8 cellular contexts compared by ENCODE assay signal in the genomic region with DNA sequence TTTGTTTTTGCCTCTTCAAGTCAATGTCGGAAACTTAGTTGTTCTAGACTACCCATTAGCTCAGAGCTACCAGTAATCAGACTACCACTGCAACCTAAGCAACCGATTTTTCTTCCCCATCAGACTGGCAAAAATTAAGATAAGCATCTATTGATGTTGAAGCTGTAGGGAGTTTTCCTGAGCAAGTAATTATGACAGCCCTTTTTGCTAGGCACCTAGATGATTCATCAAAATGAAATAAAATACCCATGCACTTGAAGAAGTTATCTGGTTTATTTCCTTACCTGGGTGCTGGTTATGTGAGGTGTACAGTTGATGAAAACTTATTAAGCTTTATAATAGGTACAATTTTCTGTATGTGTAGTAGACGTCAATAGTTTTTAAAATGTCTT. TPM values are rescaled to one million over a fixed set of nuclear protein-coding genes. Genes with fewer than 3 reads are reported as not detected.
DNase-seq lines count a peak whose midpoint lies in the region; ATAC-seq and TF ChIP-seq lines count a peak whose summit lies in the region.

No MANE protein-coding gene starts in this region.

- H3K4me2 ChIP-seq in DOHH2 (ENCODE audit: low read length) = peak overlapping the region; percentile 88
- peak overlapping the region; percentile 96 for H3K4me2 ChIP-seq in PC-3 (ENCODE audit: low read length)
- peak overlapping the region; percentile 83 for H3K4me2 ChIP-seq in trophoblast cell (ENCODE audit: low read length)

- ATAC-seq in PC-3 = no peak; the same call in 1 of the 2 replicates

- WGBS in trophoblast cell (ENCODE audit: extremely low coverage, insufficient coverage, insufficient read length) = no CpG with 5 or more reads among the region's 3 CpGs
- 29 to 31% methylated on average over 3 of the region's 3 CpGs for WGBS in lower leg skin, 2 donors

- DNase-seq in PC-3 (peak; percentile 9), epithelial cell of proximal tubule (ENCODE audit: low read depth) (no peak), trophoblast cell (no peak), AG08395 (ENCODE audit: low spot score) (no peak), lower leg skin (ENCODE audit: low spot score in 2 of 2) (no peak), SHP77 (lab: John Stamatoyannopoulos, UW) (no peak)
- no peak for DNase-seq in activated CD4-positive, CD25-positive, alpha-beta regulatory T cell (lab: John Stamatoyannopoulos, UW)

- no peak overlapping the region for H2BK12ac ChIP-seq in trophoblast cell (ENCODE audit: low read length)

- H3K27me3 ChIP-seq in DOHH2 (ENCODE audit: control insufficient read depth, low read length) = no peaks in the 10 kb centered on the region
- H3K27me3 ChIP-seq in PC-3 (ENCODE audit: low read length) = no peaks in the 10 kb centered on the region
- no peaks in the 10 kb centered on the region for H3K27me3 ChIP-seq in trophoblast cell (ENCODE audit: insufficient read depth, low read length)

- H3K9me3 ChIP-seq in DOHH2 (ENCODE audit: control insufficient read depth, insufficient read depth, low read length) (no peaks in the 10 kb centered on the region), PC-3 (ENCODE audit: low read length) (no peaks in the 10 kb centered on the region), trophoblast cell (ENCODE audit: insufficient read depth, low read depth, low read length) (no peaks in the 10 kb centered on the region)

- no peak overlapping the region for H3K14ac ChIP-seq in trophoblast cell (ENCODE audit: low read length)

- no peak overlapping the region for H3K4ac ChIP-seq in trophoblast cell (ENCODE audit: low read depth, low read length)

- TSS peak; percentile 49 for BruUV-seq in PC-3 (replicated peaks; lab: Mats Ljungman, UMichigan)

- H3K36me3 ChIP-seq in DOHH2 (ENCODE audit: control insufficient read depth, low read length) = no peaks in the 10 kb centered on the region; the same call in 1 of the 2 replicates
- H3K36me3 ChIP-seq in PC-3 (ENCODE audit: low read depth, low read length) = no peaks in the 10 kb centered on the region; the same call in 1 of the 2 replicates
- peaks cover 17 to 18% of the 10 kb centered on the region in 2 experiments for H3K36me3 ChIP-seq in trophoblast cell (ENCODE audit: control insufficient read depth in 1 of 2, insufficient read depth in 2 of 2, low read length in 2 of 2)

- H3K23ac ChIP-seq in trophoblast cell (ENCODE audit: low read length) = no peak overlapping the region

- peaks cover 14% of the 10 kb centered on the region for H3K4me1 ChIP-seq in DOHH2 (ENCODE audit: control insufficient read depth, low read length)
- peaks cover 16% of the 10 kb centered on the region for H3K4me1 ChIP-seq in PC-3 (ENCODE audit: insufficient read depth, low read length)
- peaks cover 5 to 8% of the 10 kb centered on the region in 2 experiments for H3K4me1 ChIP-seq in trophoblast cell (ENCODE audit: control insufficient read depth in 1 of 2, insufficient read depth in 2 of 2, low read length in 2 of 2)

- no peaks in the 10 kb centered on the region for H4K20me1 ChIP-seq in DOHH2 (ENCODE audit: control insufficient read depth, insufficient read depth, low read depth, low read length)
- H4K20me1 ChIP-seq in PC-3 (ENCODE audit: low read length) = no peaks in the 10 kb centered on the region

- H3K18ac ChIP-seq in trophoblast cell (ENCODE audit: low read length) = no peak overlapping the region

- H4K8ac ChIP-seq in trophoblast cell (ENCODE audit: low read depth, low read length) = peak overlapping the region; percentile 43

- no peak overlapping the region for H4K91ac ChIP-seq in trophoblast cell (ENCODE audit: low read depth, low read length)

- H3F3A ChIP-seq in DOHH2 (ENCODE audit: control insufficient read depth, insufficient read depth) = peaks cover 4% of the 10 kb centered on the region; the same call in 1 of the 2 replicates
- no peaks in the 10 kb centered on the region for H3F3A ChIP-seq in PC-3 (ENCODE audit: low read length, unreplicated experiment)

- no peak overlapping the region for H2BK120ac ChIP-seq in trophoblast cell (ENCODE audit: insufficient read depth, low read length, poor library complexity)

- TF ChIP-seq POLR2A in lower leg skin (IDR thresholded peaks at IDR 0.05) = no peak

- peaks cover 9% of the 10 kb centered on the region for H3K79me2 ChIP-seq in DOHH2 (ENCODE audit: control insufficient read depth, low read length)
- peaks cover 6% of the 10 kb centered on the region for H3K79me2 ChIP-seq in PC-3 (ENCODE audit: low read length)
- peaks cover 7% of the 10 kb centered on the region for H3K79me2 ChIP-seq in trophoblast cell (ENCODE audit: control insufficient read depth, insufficient read depth, low read length, poor library complexity)

- H3K9ac ChIP-seq in PC-3 (ENCODE audit: low read length) = peak overlapping the region; percentile 87
- H3K9ac ChIP-seq in trophoblast cell (ENCODE audit: low read length) = no peak overlapping the region

- no peak overlapping the region for H2AK5ac ChIP-seq in trophoblast cell (ENCODE audit: low read length)

- POLR2A ChIA-PET in PC-3 (lab: Charles Lee; ENCODE audit: unreplicated experiment) = no interaction called here

- H3K9me2 ChIP-seq in DOHH2 (replicated peaks; ENCODE audit: control insufficient read depth, low read length) (no peaks in the 10 kb centered on the region), PC-3 (replicated peaks; ENCODE audit: low read length) (no peaks in the 10 kb centered on the region)

- peaks cover 2% of the 10 kb centered on the region for H3K79me1 ChIP-seq in trophoblast cell (ENCODE audit: low read length)

- no peak overlapping the region for H2BK5ac ChIP-seq in trophoblast cell (ENCODE audit: low read depth, low read length, poor library complexity)

- H3K4me3 ChIP-seq in DOHH2 (ENCODE audit: low read length) (peak overlapping the region; percentile 82), PC-3 (ENCODE audit: low read length) (peak overlapping the region; percentile 73), epithelial cell of proximal tubule (ENCODE audit: low read depth, low read length) (peak overlapping the region; percentile 88), trophoblast cell (ENCODE audit: low read depth, low read length) (no peak overlapping the region), lower leg skin (ENCODE audit: low read depth, poor library complexity, severe bottlenecking) (no peak overlapping the region)

- TF ChIP-seq CTCF in DOHH2 (IDR thresholded peaks at IDR 0.05; ENCODE audit: low read depth, low read length, poor library complexity, severe bottlenecking) = no peak
- no peak for TF ChIP-seq CTCF in PC-3 (conservative IDR thresholded peaks at IDR 0.05; ENCODE audit: low read depth, low read length)
- TF ChIP-seq CTCF in epithelial cell of proximal tubule (conservative IDR thresholded peaks at IDR 0.05; ENCODE audit: low read depth, low read length) = no peak
- TF ChIP-seq CTCF in lower leg skin (IDR thresholded peaks at IDR 0.05) = no peak

- intact Hi-C loops in PC-3 (cut with micrococcal nuclease) (no loop called here), lower leg skin (cut with DNase I; ENCODE audit: low total_unique reads) (no loop called here)

- CTCF ChIA-PET in PC-3 (lab: Charles Lee) = no interaction called here

- no peak overlapping the region for H3K27ac ChIP-seq in DOHH2 (ENCODE audit: low read depth, low read length)
- H3K27ac ChIP-seq in PC-3 (ENCODE audit: low read length) = 0 out of 2 replicates have a peak overlapping the region, but pooled peaks have one; percentile 2
- no peak overlapping the region for H3K27ac ChIP-seq in trophoblast cell (ENCODE audit: low read depth, low read length)

- H2AFZ ChIP-seq in PC-3 (ENCODE audit: low read length) = peak overlapping the region; percentile 80
- peak overlapping the region; percentile 66 for H2AFZ ChIP-seq in trophoblast cell (ENCODE audit: insufficient read depth, low read length, poor library complexity)

- no peak overlapping the region for H4K12ac ChIP-seq in trophoblast cell (ENCODE audit: low read depth, low read length)

RNA-seq across cellular contexts. Expression of a gene that starts 0.6 kb away (rescaled TPM):
- total RNA-seq in PC-3 (2014; rRNA removed) (116 and 125 TPM in 2 replicates), epithelial cell of proximal tubule (147 and 236 TPM in 2 replicates), lower leg skin (10 to 100 TPM; 45.5 to 65.5 (median 56.4) TPM)
- 66.2 and 66.8 TPM in 2 replicates for polyA plus RNA-seq in trophoblast cell (2013)

RNA-seq across cellular contexts. Expression of a gene that starts 11.5 kb away (rescaled TPM):
- total RNA-seq in PC-3 (2014; rRNA removed) = 4.1 and 14.3 TPM in 2 replicates
- total RNA-seq in epithelial cell of proximal tubule = 5.5 and 7.6 TPM in 2 replicates
- 4.2 and 5.1 TPM in 2 replicates for polyA plus RNA-seq in trophoblast cell (2013)
- 10 to 100 TPM; 20.0 to 66.8 (median 41.2) TPM for total RNA-seq in lower leg skin

RNA-seq across cellular contexts. Expression of a gene that starts 33.1 kb away (rescaled TPM):
- total RNA-seq in PC-3 (2014; rRNA removed) (120 and 126 TPM in 2 replicates), epithelial cell of proximal tubule (47.5 and 104 TPM in 2 replicates), lower leg skin (100 to 1,000 TPM in 3 of 4 donors, 10 to 100 TPM in 1; 84.9 to 199 (median 136) TPM)
- 35.1 and 37.3 TPM in 2 replicates for polyA plus RNA-seq in trophoblast cell (2013)

RNA-seq across cellular contexts. Expression of a gene that starts 52.7 kb away (rescaled TPM):
- total RNA-seq in PC-3 (2014; rRNA removed) (not detected in 2 replicates), epithelial cell of proximal tubule (not detected in 2 replicates), lower leg skin (1 to 10 TPM in 1 of 4 donors, under 1 TPM in 1, not detected in 2; 0.08 to 1.3 TPM)
- 0.08 TPM in 1 of 2 replicates, not detected in the other for polyA plus RNA-seq in trophoblast cell (2013)

Comparison
In these comparisons a context has a peak if more than half of its experiments do, and no peak if none do; other contexts are left out.
1. H3K4me3 ChIP-seq: peak in DOHH2 (single experiment), PC-3 (single experiment) and epithelial cell of proximal tubule (single experiment); none in trophoblast cell (single experiment) and lower leg skin (single experiment).
2. Peak in every context shown above with its lines, with median percentiles within 50 percentile points of each other: H3K4me2 ChIP-seq.